ENCODE assay signal across 18 cellular contexts in the genomic region with DNA sequence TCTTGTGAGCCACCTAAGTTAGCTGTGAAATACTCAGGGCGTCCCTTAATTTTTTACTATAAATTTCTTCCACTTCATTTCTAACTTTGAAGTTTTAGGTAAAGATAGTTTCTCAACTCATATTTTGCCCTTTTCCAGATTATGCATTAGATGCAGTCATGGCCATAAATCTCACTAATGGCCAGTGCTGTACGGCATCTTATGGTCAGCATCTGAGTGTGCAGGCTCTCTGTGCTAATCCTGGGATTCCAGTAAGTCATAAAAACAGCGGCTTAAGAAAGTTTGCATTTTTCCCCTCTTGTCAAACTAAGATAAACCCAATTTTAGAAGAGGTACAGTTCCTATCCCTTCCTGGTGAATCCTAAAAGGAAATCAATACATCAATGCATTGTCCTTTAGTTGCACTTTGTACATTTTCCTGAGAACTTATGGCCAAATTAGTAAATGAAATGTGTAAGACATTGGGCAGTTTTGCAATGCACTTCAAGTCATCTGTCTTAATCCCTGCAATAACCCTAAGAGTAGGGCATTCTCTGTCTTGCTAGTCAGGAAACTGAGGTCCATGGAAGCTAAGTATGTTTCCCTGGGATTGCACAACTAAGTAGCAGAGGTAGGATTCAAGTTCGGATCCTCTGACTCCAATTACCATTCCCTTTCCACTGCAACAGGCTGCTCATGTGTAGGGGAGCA.
DNase-seq lines count a peak whose midpoint lies in the region; TF ChIP-seq lines count a peak whose summit lies in the region.
"Had no signal": no experiment of that assay in that cellular context is flagged by ENCODE, and none has a peak within 500 bp of the region (broad histone marks: within the 10 kb centered on the region; RNA-seq: fewer than 3 reads in every experiment).

No MANE protein-coding gene starts in this region.

- no peak overlapping the region for H2BK15ac ChIP-seq in mesenchymal stem cell (ENCODE audit: low read depth, poor library complexity, severe bottlenecking)

- no peaks in the 10 kb centered on the region for H3K79me2 ChIP-seq in smooth muscle cell (ENCODE audit: low read depth)
- no peaks in the 10 kb centered on the region for H3K79me2 ChIP-seq in GM23248 (ENCODE audit: insufficient read depth)

- H3K9me3 ChIP-seq in mesenchymal stem cell (ENCODE audit: control insufficient read depth, low read length) (no peaks in the 10 kb centered on the region), smooth muscle cell (replicated peaks; ENCODE audit: low read depth) (no peaks in the 10 kb centered on the region), GM23248 (ENCODE audit: low read depth) (no peaks in the 10 kb centered on the region)
- H3K9me3 ChIP-seq: SJCRH30 had no signal

- H4K8ac ChIP-seq in mesenchymal stem cell (ENCODE audit: low read length) = no peak overlapping the region

- no peak for TF ChIP-seq CTCF in smooth muscle cell (IDR thresholded peaks at IDR 0.05; ENCODE audit: borderline replicate concordance, insufficient read depth, poor library complexity, severe bottlenecking)

- H3K4me1 ChIP-seq in mesenchymal stem cell (ENCODE audit: control insufficient read depth, insufficient read depth, low read depth, low read length) = peaks cover 6% of the 10 kb centered on the region
- no peaks in the 10 kb centered on the region for H3K4me1 ChIP-seq in smooth muscle cell (ENCODE audit: low read depth)
- H3K4me1 ChIP-seq in GM23248 (ENCODE audit: insufficient read depth) = peaks cover 16% of the 10 kb centered on the region

- H3K79me1 ChIP-seq in mesenchymal stem cell (replicated peaks; ENCODE audit: low read length, poor library complexity, severe bottlenecking) = no peaks in the 10 kb centered on the region

- H3K9ac ChIP-seq in mesenchymal stem cell (ENCODE audit: low read length) = no peak overlapping the region
- no peak overlapping the region for H3K9ac ChIP-seq in smooth muscle cell (ENCODE audit: low read depth)
- no peak overlapping the region for H3K9ac ChIP-seq in GM23248

- 6% methylated on average over 3 of the region's 4 CpGs for WGBS in mesenchymal stem cell
- whole genome bisulfite sequencing in smooth muscle cell (ENCODE audit: low lambda C conversion rate) = 19% methylated on average over 4 of the region's 4 CpGs
- WGBS in GM23248 (ENCODE audit: low coverage in 1 of 2, low lambda C conversion rate in 2 of 2, missing lambda C conversion rate in 2 of 2), 2 experiments = 93 to 94% methylated on average over 4 of the region's 4 CpGs

- H4K20me1 ChIP-seq in smooth muscle cell (ENCODE audit: low read depth) = no peaks in the 10 kb centered on the region
- H4K20me1 ChIP-seq in GM23248 (ENCODE audit: insufficient read depth) = no peaks in the 10 kb centered on the region

- no peaks in the 10 kb centered on the region for H3K9me2 ChIP-seq in GM23248 (ENCODE audit: insufficient read depth)

- no peak overlapping the region for H2BK120ac ChIP-seq in mesenchymal stem cell (ENCODE audit: low read depth, low read length)

- H3K23ac ChIP-seq in mesenchymal stem cell (ENCODE audit: low read length in 2 of 2) = no peak overlapping the region

- peak overlapping the region; percentile 40 to 75 for H3K18ac ChIP-seq in mesenchymal stem cell (ENCODE audit: low read depth in 1 of 2, low read length in 2 of 2)

- no peak overlapping the region for H4K91ac ChIP-seq in mesenchymal stem cell (ENCODE audit: low read length)

- H3K4ac ChIP-seq in mesenchymal stem cell (ENCODE audit: low read depth in 1 of 2, low read length in 2 of 2) = peak overlapping the region in 1 of 2 experiments; percentile 24

- H3K4me3 ChIP-seq in mesenchymal stem cell (ENCODE audit: insufficient read depth in 1 of 2, low read depth in 1 of 2, low read length in 2 of 2) (no peak overlapping the region), smooth muscle cell (no peak overlapping the region), GM23248 (no peak overlapping the region)
- H3K4me3 ChIP-seq: SJCRH30 had no signal

- H3K14ac ChIP-seq in mesenchymal stem cell (ENCODE audit: low read length in 2 of 2) = no peak overlapping the region

- H3K27me3 ChIP-seq in mesenchymal stem cell (ENCODE audit: control insufficient read depth in 1 of 2, insufficient read depth in 1 of 2, low read length in 2 of 2) (no peaks in the 10 kb centered on the region), smooth muscle cell (ENCODE audit: low read depth) (no peaks in the 10 kb centered on the region), GM23248 (replicated peaks; ENCODE audit: insufficient read depth) (no peaks in the 10 kb centered on the region)
- H3K27me3 ChIP-seq: SJCRH30 had no signal

- no peak overlapping the region for H2AFZ ChIP-seq in mesenchymal stem cell (ENCODE audit: low read depth, low read length)
- no peak overlapping the region for H2AFZ ChIP-seq in smooth muscle cell (ENCODE audit: low read depth)
- no peak overlapping the region for H2AFZ ChIP-seq in GM23248

- H3K36me3 ChIP-seq in mesenchymal stem cell (ENCODE audit: control insufficient read depth in 1 of 2, insufficient read depth in 2 of 2, low read depth in 1 of 2, low read length in 2 of 2) (no peaks in the 10 kb centered on the region), smooth muscle cell (ENCODE audit: low read depth) (no peaks in the 10 kb centered on the region), GM23248 (ENCODE audit: low read depth) (no peaks in the 10 kb centered on the region)
- H3K36me3 ChIP-seq: SJCRH30 had no signal

- DNase-seq in HCEC 1CT (peak; percentile 66), amniotic epithelial cell (ENCODE audit: low read depth) (peak; percentile 91), mesenchymal stem cell (peak; percentile 91), smooth muscle cell (lab: John Stamatoyannopoulos, UW; ENCODE audit: unreplicated experiment) (no peak), NCI-H2029 (lab: John Stamatoyannopoulos, UW) (no peak), GM23248 (no peak), HuH-7 (ENCODE audit: low spot score) (no peak), NCI-H1694 treated with DMSO at 0.1 percent for 48 hours (lab: John Stamatoyannopoulos, UW) (no peak)
- DNase-seq: H9, KG1, NCI-H1092 treated with DMSO at 0.1 percent for 48 hours, NCI-H1436 treated with DMSO at 0.1 percent for 48 hours, NCI-H2029 treated with DMSO at 0.1 percent for 48 hours, NCI-H226, NCI-H510A treated with DMSO at 0.1 percent for 48 hours, NCI-H748 treated with DMSO at 0.1 percent for 48 hours, SJCRH30 had no signal

- peaks cover 10% of the 10 kb centered on the region for H3F3A ChIP-seq in smooth muscle cell (ENCODE audit: low read depth)
- peaks cover 14% of the 10 kb centered on the region for H3F3A ChIP-seq in GM23248 (ENCODE audit: insufficient read depth)

- no peak overlapping the region for H2AK5ac ChIP-seq in mesenchymal stem cell (ENCODE audit: low read length, severe bottlenecking)

- in situ Hi-C loops in GM23248 (cut with MboI) = no loop called here

- H3K27ac ChIP-seq in mesenchymal stem cell (ENCODE audit: low read length, poor library complexity, severe bottlenecking) = no peak overlapping the region
- peak overlapping the region; percentile 54 for H3K27ac ChIP-seq in smooth muscle cell (ENCODE audit: low read depth)
- H3K27ac ChIP-seq in GM23248 = no peak overlapping the region
- H3K27ac ChIP-seq: C4-2B, SJCRH30 had no signal

- H3K4me2 ChIP-seq in mesenchymal stem cell (ENCODE audit: low read length, poor library complexity, severe bottlenecking) = no peak overlapping the region
- peak overlapping the region; percentile 62 for H3K4me2 ChIP-seq in smooth muscle cell
- no peak overlapping the region for H3K4me2 ChIP-seq in GM23248 (ENCODE audit: unreplicated experiment)

- H2BK5ac ChIP-seq in mesenchymal stem cell (ENCODE audit: low read depth, low read length, poor library complexity, severe bottlenecking) = no peak overlapping the region

- peak overlapping the region; percentile 22 to 37 for H2BK12ac ChIP-seq in mesenchymal stem cell (ENCODE audit: low read length in 2 of 2)

Comparison
In these comparisons a context has a peak if more than half of its experiments do, and no peak if none do; other contexts are left out.
1. DNase-seq: peak in HCEC 1CT (single experiment), amniotic epithelial cell (single experiment) and mesenchymal stem cell (single experiment); none in smooth muscle cell (single experiment), NCI-H2029 (single experiment), GM23248 (single experiment), HuH-7 (single experiment) and NCI-H1694 treated with DMSO at 0.1 percent for 48 hours (single experiment).